Comparison of ENCODE assay signal across 8 cellular contexts in the genomic region with DNA sequence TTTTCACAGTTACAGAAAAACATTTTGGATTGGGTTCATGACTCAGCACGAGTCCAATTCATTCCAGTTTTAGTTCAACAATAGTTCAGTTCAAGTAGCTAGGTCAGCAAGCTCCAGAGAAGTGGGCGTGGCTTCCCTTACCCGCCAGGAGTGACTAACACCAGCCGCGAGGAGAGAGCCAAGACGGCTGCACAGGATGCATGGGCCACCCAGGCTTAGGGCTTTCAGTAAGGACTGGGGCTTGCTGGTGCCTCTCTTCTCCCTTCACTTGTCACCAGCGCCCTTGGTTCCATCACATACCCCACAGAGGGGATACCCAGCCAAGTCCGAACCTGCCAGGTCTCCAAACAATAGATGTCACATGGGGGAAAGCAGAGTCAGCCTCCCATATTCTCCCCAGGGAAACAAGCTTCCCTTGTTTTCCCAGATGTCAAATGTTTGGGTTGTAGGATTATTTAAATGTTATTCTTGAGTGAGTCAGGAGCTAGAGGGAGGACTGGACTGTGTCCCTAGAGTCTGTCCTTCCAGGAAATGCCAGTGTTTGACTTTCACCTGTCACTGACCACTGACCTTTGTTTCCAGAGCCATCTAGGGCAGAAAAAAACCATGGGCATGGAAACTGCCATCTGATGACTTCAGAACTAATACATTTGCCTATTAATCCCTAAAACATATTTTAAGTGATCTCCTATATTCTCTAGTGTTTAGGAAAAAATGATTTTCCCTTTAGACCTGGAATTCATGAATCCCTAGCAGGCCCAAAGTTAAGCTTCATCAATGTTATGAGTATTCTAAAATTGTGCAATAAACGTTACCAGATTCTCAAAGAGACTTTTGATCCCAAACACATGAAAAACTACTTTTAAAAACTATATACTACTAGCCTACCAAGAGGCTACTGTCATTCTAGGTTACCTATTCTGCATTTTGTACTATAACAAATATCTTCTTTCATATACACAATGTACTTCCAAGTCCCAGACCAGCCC. TPM values are rescaled to one million over a fixed set of nuclear protein-coding genes. Genes with fewer than 3 reads are reported as not detected.
DNase-seq lines count a peak whose midpoint lies in the region; ATAC-seq, FAIRE-seq and TF ChIP-seq lines count a peak whose summit lies in the region.

No MANE protein-coding gene starts in this region.

- no TSS peak for BruUV-seq in endothelial cell of umbilical vein (replicated peaks; lab: Mats Ljungman, UMichigan)

- H3K4me3 ChIP-seq in endothelial cell of umbilical vein (replicated peaks in 1 of 3; ENCODE audit: insufficient read depth in 1 of 3, low read depth in 1 of 3, low read length in 3 of 3): no peak overlapping the region
- no peak overlapping the region for H3K4me3 ChIP-seq in testis

- peaks cover 0 to 3% of the 10 kb centered on the region in 2 experiments for H3K36me3 ChIP-seq in endothelial cell of umbilical vein (ENCODE audit: control insufficient read depth in 2 of 2, extremely low read depth in 1 of 2, insufficient read depth in 2 of 2, low read length in 2 of 2)
- H3K36me3 ChIP-seq in testis (ENCODE audit: low read depth, missing control alignments): no peaks in the 10 kb centered on the region

- no peak for ATAC-seq in HG02623 (IDR thresholded peaks at IDR 0.05; ENCODE audit: unreplicated experiment)

- FAIRE-seq in endothelial cell of umbilical vein (lab: Jason Lieb, UNC): peak; percentile 96

- H3K27me3 ChIP-seq in endothelial cell of umbilical vein (ENCODE audit: control insufficient read depth in 2 of 2, insufficient read depth in 2 of 2, low read length in 2 of 2) (no peaks in the 10 kb centered on the region), testis (no peaks in the 10 kb centered on the region)

- POLR2A ChIA-PET in HEK293T (lab: Yijun Ruan, JAX) (no interaction called here), endothelial cell of umbilical vein (lab: Charles Lee) (interaction anchor here (0.7 kb wide), 1 partner anchor 13 kb away, joined by 3 read pairs; no protein-coding TSS in a partner anchor)

- no peaks in the 10 kb centered on the region for H3K79me2 ChIP-seq in endothelial cell of umbilical vein (ENCODE audit: control insufficient read depth, insufficient read depth, low read length)

- no peaks in the 10 kb centered on the region for H4K20me1 ChIP-seq in endothelial cell of umbilical vein (replicated peaks; ENCODE audit: control insufficient read depth, extremely low read depth, insufficient read depth, low read length)

- intact Hi-C loops in endothelial cell of umbilical vein (cut with micrococcal nuclease): loop anchor here (1.0 to 5.0 kb wide), 5 partner anchors 16 to 160 kb away; partner anchors contain the start of genes C5orf52 and SOX30
- intact Hi-C loops in testis (cut with DNase I; ENCODE audit: low total_unique reads): no loop called here

- peak overlapping the region; percentile 43 for H3K9ac ChIP-seq in endothelial cell of umbilical vein (replicated peaks; ENCODE audit: extremely low read depth, insufficient read depth, low read length)

- peak overlapping the region; percentile 83 for H3K27ac ChIP-seq in endothelial cell of umbilical vein (ENCODE audit: insufficient read depth, low read depth, low read length)
- peak overlapping the region in 1 of 2 donors; percentile 66 for H3K27ac ChIP-seq in testis

- 44 to 57% methylated on average over 9 of the region's 9 CpGs for WGBS in testis, 2 donors

- H3K4me2 ChIP-seq in endothelial cell of umbilical vein (ENCODE audit: insufficient read depth, low read length): peak overlapping the region; percentile 64

- no peaks in the 10 kb centered on the region for H3K9me1 ChIP-seq in endothelial cell of umbilical vein (replicated peaks; ENCODE audit: control insufficient read depth, extremely low read depth, insufficient read depth, low read length)

- H3K9me3 ChIP-seq in endothelial cell of umbilical vein (replicated peaks; ENCODE audit: control insufficient read depth, insufficient read depth, low read length) (no peaks in the 10 kb centered on the region), testis (no peaks in the 10 kb centered on the region)

- H2AFZ ChIP-seq in endothelial cell of umbilical vein (ENCODE audit: low read depth, low read length): peak overlapping the region; percentile 16

- dilution Hi-C loops in endothelial cell of umbilical vein (cut with MboI; ENCODE audit: extremely low pct_ligation_motif_present, low sequenced_read_pairs): no loop called here

- peaks cover 31% of the 10 kb centered on the region for H3K4me1 ChIP-seq in endothelial cell of umbilical vein (ENCODE audit: control insufficient read depth, extremely low read depth, insufficient read depth, low read length)
- peaks cover 23% of the 10 kb centered on the region for H3K4me1 ChIP-seq in testis

- CTCF ChIA-PET in HEK293T (lab: Yijun Ruan, JAX): no interaction called here
- CTCF ChIA-PET in endothelial cell of umbilical vein (lab: Charles Lee): interaction anchor here (0.6 to 1.7 kb wide), 15 partner anchors 8 to 237 kb away, joined by 3 to 10 read pairs (median 4); partner anchors contain the start of gene LSM11

- TF ChIP-seq CTCF in endothelial cell of umbilical vein (IDR thresholded peaks at IDR 0.05; ENCODE audit: extremely low read depth in 1 of 2, insufficient read depth in 1 of 2, low read depth in 1 of 2, low read length in 2 of 2): no peak
- TF ChIP-seq CTCF in testis (IDR thresholded peaks at IDR 0.05): no peak

- no peak for TF ChIP-seq POLR2A in endothelial cell of umbilical vein (IDR thresholded peaks at IDR 0.05; ENCODE audit: low read depth, low read length)
- no peak for TF ChIP-seq POLR2A in testis (IDR thresholded peaks at IDR 0.05)

- DNase-seq in HEK293T (ENCODE audit: extremely low spot score) (peak; percentile 59), SW480 (ENCODE audit: low spot score) (peak; percentile 84), endothelial cell of umbilical vein (ENCODE audit: low read depth, low spot score) (peak; percentile 98), midbrain (lab: John Stamatoyannopoulos, UW) (peak; percentile 65), testis (peak; percentile 91), NCI-H1930 (lab: John Stamatoyannopoulos, UW) (no peak), NCI-H524 treated with DMSO at 0.1 percent for 48 hours (lab: John Stamatoyannopoulos, UW) (no peak)

TF ChIP-seq in HEK293T, 16 proteins besides CTCF, POLR2A, EP300 and RAD21:
- TF ChIP-seq ZNF384 (IDR thresholded peaks at IDR 0.05) (no peak), L3MBTL2 (conservative IDR thresholded peaks at IDR 0.05) (no peak)

TF ChIP-seq in endothelial cell of umbilical vein, 7 proteins besides CTCF, POLR2A, EP300 and RAD21:
- peak; percentile 57 for TF ChIP-seq JUN (IDR thresholded peaks at IDR 0.05; ENCODE audit: borderline replicate concordance, insufficient read depth, insufficient read length, low read depth)
- TF ChIP-seq POLR2AphosphoS5 (IDR thresholded peaks at IDR 0.05; ENCODE audit: insufficient read depth, low read depth, low read length): peak; percentile 36
- TF ChIP-seq MYC (IDR thresholded peaks at IDR 0.05; ENCODE audit: low read depth, low read length): no peak
- TF ChIP-seq, protein P1, sequence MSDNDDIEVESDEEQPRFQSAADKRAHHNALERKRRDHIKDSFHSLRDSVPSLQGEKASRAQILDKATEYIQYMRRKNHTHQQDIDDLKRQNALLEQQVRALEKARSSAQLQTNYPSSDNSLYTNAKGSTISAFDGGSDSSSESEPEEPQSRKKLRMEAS (IDR thresholded peaks at IDR 0.05; ENCODE audit: insufficient read depth, insufficient read length): peak; percentile 54
- TF ChIP-seq FOS (IDR thresholded peaks at IDR 0.05; ENCODE audit: borderline replicate concordance, insufficient read depth, low read length): peak; percentile 55
- no peak for TF ChIP-seq GATA2 (IDR thresholded peaks at IDR 0.05; ENCODE audit: insufficient read depth, insufficient read length, low read depth, low read length)
- no peak for TF ChIP-seq EZH2 (IDR thresholded peaks at IDR 0.05; ENCODE audit: borderline replicate concordance, low read depth, low read length, severe bottlenecking)
TF ChIP-seq in endothelial cell of umbilical vein: peak in this region for 4.

RNA-seq across cellular contexts. Expression of gene NIPAL4, which starts 51.9 kb away (rescaled TPM):
- total RNA-seq in endothelial cell of umbilical vein (not detected in 2 replicates), testis (under 1 TPM in 1 of 2 donors, not detected in 1; 0.08 TPM)
- polyA plus RNA-seq in endothelial cell of umbilical vein (0.10 TPM in 1 of 2 replicates, not detected in the other), testis (ENCODE audit: insufficient read depth, low read depth, low replicate concordance) (0.18 TPM)
- polyA plus RNA-seq in endothelial cell of umbilical vein (2011; cell fraction: cytosol; rRNA removed): 0.01 and 0.06 TPM in 2 replicates
- polyA plus RNA-seq in endothelial cell of umbilical vein (2011; cell fraction: nucleus; rRNA removed): 0.06 TPM in 1 of 2 replicates, not detected in the other
- 0.04 and 0.05 TPM in 2 replicates for polyA plus RNA-seq in endothelial cell of umbilical vein (2012)
- not detected in 2 replicates for polyA minus RNA-seq in endothelial cell of umbilical vein
- polyA minus RNA-seq in endothelial cell of umbilical vein (2011; cell fraction: cytosol; rRNA and poly(A)+ RNA removed): not detected
- not detected in 2 replicates for polyA minus RNA-seq in endothelial cell of umbilical vein (2011; cell fraction: nucleus; rRNA and poly(A)+ RNA removed)

Comparison
In these comparisons a context has a peak if more than half of its experiments do, and no peak if none do; other contexts are left out.
1. DNase-seq: peak in HEK293T (single experiment), SW480 (single experiment), endothelial cell of umbilical vein (single experiment), midbrain (single experiment) and testis (single experiment); none in NCI-H1930 (0 of 2) and NCI-H524 treated with DMSO at 0.1 percent for 48 hours (single experiment).